1 cellular context compared by ENCODE assay signal in the genomic region with DNA sequence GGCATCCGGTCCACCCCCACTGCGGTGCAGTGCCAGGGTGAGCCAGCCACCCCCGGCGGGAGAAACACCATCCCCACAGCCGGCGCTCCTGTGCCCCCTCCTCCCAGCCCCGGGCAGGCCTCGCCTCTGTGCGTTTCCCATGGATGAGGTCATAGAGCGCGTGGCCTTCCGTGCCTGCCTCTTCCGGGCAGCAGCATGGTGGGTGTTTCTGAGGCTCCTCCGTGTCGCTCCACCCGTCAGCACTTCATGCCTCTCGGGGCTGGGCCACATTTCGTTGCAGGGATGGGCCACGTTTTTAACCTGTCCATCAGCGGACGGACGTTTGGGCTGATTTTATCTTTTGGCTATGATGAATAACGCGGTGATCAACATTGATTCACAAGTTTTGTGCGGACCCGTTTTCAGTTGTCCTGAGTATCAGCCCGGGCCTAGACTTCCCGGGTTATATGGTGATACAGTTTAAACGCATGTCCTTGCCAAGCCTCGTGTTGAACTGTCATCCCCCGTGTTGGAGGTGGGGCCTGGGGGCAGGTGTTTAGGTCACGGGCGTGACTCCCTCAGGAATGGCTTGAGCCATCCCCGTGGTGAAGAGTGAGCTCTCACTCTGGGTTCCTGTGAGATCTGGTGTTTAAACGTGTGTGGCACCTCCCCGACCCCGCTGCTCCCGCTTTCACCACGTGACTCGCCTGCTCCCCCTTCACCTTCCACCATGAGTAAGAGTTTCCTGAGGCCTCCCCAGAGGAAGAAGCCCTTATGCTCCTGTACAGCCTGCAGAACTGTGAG.
TF ChIP-seq lines count a peak whose summit lies in the region.

No MANE protein-coding gene starts in this region.

TF ChIP-seq in K562, 482 proteins besides CTCF, POLR2A, EP300 and RAD21 (continued from another document and continues in another):
- TF ChIP-seq, protein P1, sequence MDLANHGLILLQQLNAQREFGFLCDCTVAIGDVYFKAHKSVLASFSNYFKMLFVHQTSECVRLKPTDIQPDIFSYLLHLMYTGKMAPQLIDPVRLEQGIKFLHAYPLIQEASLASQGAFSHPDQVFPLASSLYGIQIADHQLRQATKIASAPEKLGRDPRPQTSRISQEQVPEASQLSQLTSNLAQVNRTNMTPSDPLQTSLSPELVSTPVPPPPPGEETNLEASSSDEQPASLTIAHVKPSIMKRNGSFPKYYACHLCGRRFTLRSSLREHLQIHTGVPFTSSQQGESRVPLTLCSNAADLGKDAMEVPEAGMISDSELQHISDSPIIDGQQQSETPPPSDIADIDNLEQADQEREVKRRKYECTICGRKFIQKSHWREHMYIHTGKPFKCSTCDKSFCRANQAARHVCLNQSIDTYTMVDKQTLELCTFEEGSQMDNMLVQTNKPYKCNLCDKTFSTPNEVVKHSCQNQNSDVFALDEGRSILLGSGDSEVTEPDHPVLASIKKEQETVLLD (IDR thresholded peaks at IDR 0.05): no peak
- TF ChIP-seq, protein P2, sequence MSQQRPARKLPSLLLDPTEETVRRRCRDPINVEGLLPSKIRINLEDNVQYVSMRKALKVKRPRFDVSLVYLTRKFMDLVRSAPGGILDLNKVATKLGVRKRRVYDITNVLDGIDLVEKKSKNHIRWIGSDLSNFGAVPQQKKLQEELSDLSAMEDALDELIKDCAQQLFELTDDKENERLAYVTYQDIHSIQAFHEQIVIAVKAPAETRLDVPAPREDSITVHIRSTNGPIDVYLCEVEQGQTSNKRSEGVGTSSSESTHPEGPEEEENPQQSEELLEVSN (IDR thresholded peaks at IDR 0.05; ENCODE audit: borderline replicate concordance in 1 of 2, extremely low read depth in 1 of 2, insufficient read depth in 1 of 2, insufficient read length in 1 of 2, low read depth in 1 of 2, low read length in 1 of 2, poor library complexity in 1 of 2, severe bottlenecking in 1 of 2): peak in 1 of 2 experiments; percentile 65
- TF ChIP-seq, protein P3, sequence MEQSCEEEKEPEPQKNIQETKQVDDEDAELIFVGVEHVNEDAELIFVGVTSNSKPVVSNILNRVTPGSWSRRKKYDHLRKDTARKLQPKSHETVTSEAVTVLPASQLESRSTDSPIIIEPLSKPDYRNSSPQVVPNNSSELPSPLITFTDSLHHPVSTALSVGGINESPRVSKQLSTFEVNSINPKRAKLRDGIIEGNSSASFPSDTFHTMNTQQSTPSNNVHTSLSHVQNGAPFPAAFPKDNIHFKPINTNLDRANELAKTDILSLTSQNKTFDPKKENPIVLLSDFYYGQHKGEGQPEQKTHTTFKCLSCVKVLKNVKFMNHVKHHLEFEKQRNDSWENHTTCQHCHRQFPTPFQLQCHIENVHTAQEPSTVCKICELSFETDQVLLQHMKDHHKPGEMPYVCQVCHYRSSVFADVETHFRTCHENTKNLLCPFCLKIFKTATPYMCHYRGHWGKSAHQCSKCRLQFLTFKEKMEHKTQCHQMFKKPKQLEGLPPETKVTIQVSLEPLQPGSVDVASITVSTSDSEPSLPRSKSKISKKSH (CRISPR knock-in tag; IDR thresholded peaks at IDR 0.05): no peak
- TF ChIP-seq HDAC8 (tag; IDR thresholded peaks at IDR 0.05) (no peak), ZNF347 (CRISPR knock-in tag; IDR thresholded peaks at IDR 0.05; ENCODE audit: low read depth) (no peak), MEIS2 (IDR thresholded peaks at IDR 0.05; ENCODE audit: partially characterized antibody) (peak; percentile 8), ZNF766 (CRISPR knock-in tag; conservative IDR thresholded peaks at IDR 0.05) (no peak), SREBF2 (CRISPR knock-in tag; IDR thresholded peaks at IDR 0.05) (no peak), ZNF780A (CRISPR knock-in tag; IDR thresholded peaks at IDR 0.05) (no peak), ZNF143 (CRISPR knock-in tag; IDR thresholded peaks at IDR 0.05) (no peak), CBFA2T2 (conservative IDR thresholded peaks at IDR 0.05) (0 out of 2 replicates have a peak, but pooled peaks have one; percentile 22), PRMT5 (CRISPR knock-in tag; IDR thresholded peaks at IDR 0.05) (no peak), HSF4 (CRISPR knock-in tag; IDR thresholded peaks at IDR 0.05; ENCODE audit: borderline replicate concordance) (no peak), MCM2 (IDR thresholded peaks at IDR 0.05; ENCODE audit: low read depth) (no peak), TGIF2 (CRISPR knock-in tag; IDR thresholded peaks at IDR 0.05) (peak; percentile 94), ADNP (tag; IDR thresholded peaks at IDR 0.05) (no peak), GATAD2B (IDR thresholded peaks at IDR 0.05; ENCODE audit: borderline replicate concordance) (no peak), ZBTB17 (CRISPR knock-in tag; IDR thresholded peaks at IDR 0.05) (no peak)
- TF ChIP-seq, protein P4, sequence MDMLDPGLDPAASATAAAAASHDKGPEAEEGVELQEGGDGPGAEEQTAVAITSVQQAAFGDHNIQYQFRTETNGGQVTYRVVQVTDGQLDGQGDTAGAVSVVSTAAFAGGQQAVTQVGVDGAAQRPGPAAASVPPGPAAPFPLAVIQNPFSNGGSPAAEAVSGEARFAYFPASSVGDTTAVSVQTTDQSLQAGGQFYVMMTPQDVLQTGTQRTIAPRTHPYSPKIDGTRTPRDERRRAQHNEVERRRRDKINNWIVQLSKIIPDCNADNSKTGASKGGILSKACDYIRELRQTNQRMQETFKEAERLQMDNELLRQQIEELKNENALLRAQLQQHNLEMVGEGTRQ (CRISPR knock-in tag; IDR thresholded peaks at IDR 0.05): peak; percentile 78
- TF ChIP-seq, protein P5, sequence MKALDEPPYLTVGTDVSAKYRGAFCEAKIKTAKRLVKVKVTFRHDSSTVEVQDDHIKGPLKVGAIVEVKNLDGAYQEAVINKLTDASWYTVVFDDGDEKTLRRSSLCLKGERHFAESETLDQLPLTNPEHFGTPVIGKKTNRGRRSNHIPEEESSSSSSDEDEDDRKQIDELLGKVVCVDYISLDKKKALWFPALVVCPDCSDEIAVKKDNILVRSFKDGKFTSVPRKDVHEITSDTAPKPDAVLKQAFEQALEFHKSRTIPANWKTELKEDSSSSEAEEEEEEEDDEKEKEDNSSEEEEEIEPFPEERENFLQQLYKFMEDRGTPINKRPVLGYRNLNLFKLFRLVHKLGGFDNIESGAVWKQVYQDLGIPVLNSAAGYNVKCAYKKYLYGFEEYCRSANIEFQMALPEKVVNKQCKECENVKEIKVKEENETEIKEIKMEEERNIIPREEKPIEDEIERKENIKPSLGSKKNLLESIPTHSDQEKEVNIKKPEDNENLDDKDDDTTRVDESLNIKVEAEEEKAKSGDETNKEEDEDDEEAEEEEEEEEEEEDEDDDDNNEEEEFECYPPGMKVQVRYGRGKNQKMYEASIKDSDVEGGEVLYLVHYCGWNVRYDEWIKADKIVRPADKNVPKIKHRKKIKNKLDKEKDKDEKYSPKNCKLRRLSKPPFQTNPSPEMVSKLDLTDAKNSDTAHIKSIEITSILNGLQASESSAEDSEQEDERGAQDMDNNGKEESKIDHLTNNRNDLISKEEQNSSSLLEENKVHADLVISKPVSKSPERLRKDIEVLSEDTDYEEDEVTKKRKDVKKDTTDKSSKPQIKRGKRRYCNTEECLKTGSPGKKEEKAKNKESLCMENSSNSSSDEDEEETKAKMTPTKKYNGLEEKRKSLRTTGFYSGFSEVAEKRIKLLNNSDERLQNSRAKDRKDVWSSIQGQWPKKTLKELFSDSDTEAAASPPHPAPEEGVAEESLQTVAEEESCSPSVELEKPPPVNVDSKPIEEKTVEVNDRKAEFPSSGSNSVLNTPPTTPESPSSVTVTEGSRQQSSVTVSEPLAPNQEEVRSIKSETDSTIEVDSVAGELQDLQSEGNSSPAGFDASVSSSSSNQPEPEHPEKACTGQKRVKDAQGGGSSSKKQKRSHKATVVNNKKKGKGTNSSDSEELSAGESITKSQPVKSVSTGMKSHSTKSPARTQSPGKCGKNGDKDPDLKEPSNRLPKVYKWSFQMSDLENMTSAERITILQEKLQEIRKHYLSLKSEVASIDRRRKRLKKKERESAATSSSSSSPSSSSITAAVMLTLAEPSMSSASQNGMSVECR (CRISPR knock-in tag; IDR thresholded peaks at IDR 0.05): peak; percentile 55; the same call in 1 of the 2 replicates
- TF ChIP-seq, protein P6, sequence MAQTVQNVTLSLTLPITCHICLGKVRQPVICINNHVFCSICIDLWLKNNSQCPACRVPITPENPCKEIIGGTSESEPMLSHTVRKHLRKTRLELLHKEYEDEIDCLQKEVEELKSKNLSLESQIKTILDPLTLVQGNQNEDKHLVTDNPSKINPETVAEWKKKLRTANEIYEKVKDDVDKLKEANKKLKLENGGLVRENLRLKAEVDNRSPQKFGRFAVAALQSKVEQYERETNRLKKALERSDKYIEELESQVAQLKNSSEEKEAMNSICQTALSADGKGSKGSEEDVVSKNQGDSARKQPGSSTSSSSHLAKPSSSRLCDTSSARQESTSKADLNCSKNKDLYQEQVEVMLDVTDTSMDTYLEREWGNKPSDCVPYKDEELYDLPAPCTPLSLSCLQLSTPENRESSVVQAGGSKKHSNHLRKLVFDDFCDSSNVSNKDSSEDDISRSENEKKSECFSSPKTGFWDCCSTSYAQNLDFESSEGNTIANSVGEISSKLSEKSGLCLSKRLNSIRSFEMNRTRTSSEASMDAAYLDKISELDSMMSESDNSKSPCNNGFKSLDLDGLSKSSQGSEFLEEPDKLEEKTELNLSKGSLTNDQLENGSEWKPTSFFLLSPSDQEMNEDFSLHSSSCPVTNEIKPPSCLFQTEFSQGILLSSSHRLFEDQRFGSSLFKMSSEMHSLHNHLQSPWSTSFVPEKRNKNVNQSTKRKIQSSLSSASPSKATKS (CRISPR knock-in tag; IDR thresholded peaks at IDR 0.05): no peak
- TF ChIP-seq, protein P7, sequence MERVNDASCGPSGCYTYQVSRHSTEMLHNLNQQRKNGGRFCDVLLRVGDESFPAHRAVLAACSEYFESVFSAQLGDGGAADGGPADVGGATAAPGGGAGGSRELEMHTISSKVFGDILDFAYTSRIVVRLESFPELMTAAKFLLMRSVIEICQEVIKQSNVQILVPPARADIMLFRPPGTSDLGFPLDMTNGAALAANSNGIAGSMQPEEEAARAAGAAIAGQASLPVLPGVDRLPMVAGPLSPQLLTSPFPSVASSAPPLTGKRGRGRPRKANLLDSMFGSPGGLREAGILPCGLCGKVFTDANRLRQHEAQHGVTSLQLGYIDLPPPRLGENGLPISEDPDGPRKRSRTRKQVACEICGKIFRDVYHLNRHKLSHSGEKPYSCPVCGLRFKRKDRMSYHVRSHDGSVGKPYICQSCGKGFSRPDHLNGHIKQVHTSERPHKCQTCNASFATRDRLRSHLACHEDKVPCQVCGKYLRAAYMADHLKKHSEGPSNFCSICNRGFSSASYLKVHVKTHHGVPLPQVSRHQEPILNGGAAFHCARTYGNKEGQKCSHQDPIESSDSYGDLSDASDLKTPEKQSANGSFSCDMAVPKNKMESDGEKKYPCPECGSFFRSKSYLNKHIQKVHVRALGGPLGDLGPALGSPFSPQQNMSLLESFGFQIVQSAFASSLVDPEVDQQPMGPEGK (CRISPR knock-in tag; IDR thresholded peaks at IDR 0.05; ENCODE audit: borderline replicate concordance): no peak
- TF ChIP-seq, protein P8, sequence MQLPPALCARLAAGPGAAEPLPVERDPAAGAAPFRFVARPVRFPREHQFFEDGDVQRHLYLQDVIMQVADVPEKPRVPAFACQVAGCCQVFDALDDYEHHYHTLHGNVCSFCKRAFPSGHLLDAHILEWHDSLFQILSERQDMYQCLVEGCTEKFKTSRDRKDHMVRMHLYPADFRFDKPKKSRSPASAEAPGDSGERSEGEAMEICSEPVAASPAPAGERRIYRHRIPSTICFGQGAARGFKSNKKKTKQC (CRISPR knock-in tag; IDR thresholded peaks at IDR 0.05): peak; percentile 77; the same call in 1 of the 2 replicates
- TF ChIP-seq, protein P9, sequence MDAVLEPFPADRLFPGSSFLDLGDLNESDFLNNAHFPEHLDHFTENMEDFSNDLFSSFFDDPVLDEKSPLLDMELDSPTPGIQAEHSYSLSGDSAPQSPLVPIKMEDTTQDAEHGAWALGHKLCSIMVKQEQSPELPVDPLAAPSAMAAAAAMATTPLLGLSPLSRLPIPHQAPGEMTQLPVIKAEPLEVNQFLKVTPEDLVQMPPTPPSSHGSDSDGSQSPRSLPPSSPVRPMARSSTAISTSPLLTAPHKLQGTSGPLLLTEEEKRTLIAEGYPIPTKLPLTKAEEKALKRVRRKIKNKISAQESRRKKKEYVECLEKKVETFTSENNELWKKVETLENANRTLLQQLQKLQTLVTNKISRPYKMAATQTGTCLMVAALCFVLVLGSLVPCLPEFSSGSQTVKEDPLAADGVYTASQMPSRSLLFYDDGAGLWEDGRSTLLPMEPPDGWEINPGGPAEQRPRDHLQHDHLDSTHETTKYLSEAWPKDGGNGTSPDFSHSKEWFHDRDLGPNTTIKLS (IDR thresholded peaks at IDR 0.05; ENCODE audit: borderline replicate concordance, low read depth): no peak
